15 cellular contexts compared by ENCODE assay signal in genomic region chr19:29609636-29610035, GRCh38. TPM values are rescaled to one million over a fixed set of nuclear protein-coding genes. Genes with fewer than 3 reads are reported as not detected.
DNase-seq lines count a peak whose midpoint lies in the region; ATAC-seq and TF ChIP-seq lines count a peak whose summit lies in the region.
"Had no signal": no experiment of that assay in that cellular context is flagged by ENCODE, and none has a peak within 500 bp of the region (broad histone marks: within the 10 kb centered on the region; RNA-seq: fewer than 3 reads in every experiment).

No MANE protein-coding gene starts in this region.

- 91 to 93% (median 92%) methylated on average over 11 of the region's 11 CpGs for WGBS in psoas muscle, 3 donors

- no peak for ATAC-seq in CD4-positive, alpha-beta T cell (ENCODE audit: poor library complexity)
- ATAC-seq in T-helper 17 cell (no peak), psoas muscle (no peak), GM21526 (IDR thresholded peaks at IDR 0.05; ENCODE audit: low FRiP score, unreplicated experiment) (no peak), left ventricle myocardium superior (no peak)

- no peaks in the 10 kb centered on the region for H3K27me3 ChIP-seq in CD4-positive, alpha-beta T cell (ENCODE audit: control insufficient read depth, insufficient read depth, low read length)
- H3K27me3 ChIP-seq in psoas muscle (ENCODE audit: insufficient read depth in 3 of 3, low read length in 2 of 3): no peaks in the 10 kb centered on the region

- peaks cover 73% of the 10 kb centered on the region for H3K36me3 Mint-ChIP-seq in CD4-positive, alpha-beta T cell (ENCODE audit: low read depth)
- peaks cover 15% of the 10 kb centered on the region for H3K36me3 Mint-ChIP-seq in T-helper 17 cell (ENCODE audit: low read depth)

- H3K4me3 Mint-ChIP-seq in CD4-positive, alpha-beta T cell: peak overlapping the region; percentile 25
- H3K4me3 Mint-ChIP-seq in T-helper 17 cell: no peak overlapping the region

- TF ChIP-seq CTCF in CD4-positive, alpha-beta T cell (IDR thresholded peaks at IDR 0.05): no peak
- TF ChIP-seq CTCF in psoas muscle (IDR thresholded peaks at IDR 0.05): no peak

- H3K9me3 ChIP-seq in CD4-positive, alpha-beta T cell (ENCODE audit: control insufficient read depth, low read length): no peaks in the 10 kb centered on the region
- H3K9me3 ChIP-seq in T-helper 17 cell (ENCODE audit: control insufficient read depth, low read length, poor library complexity, severe bottlenecking) (no peaks in the 10 kb centered on the region), psoas muscle (no peaks in the 10 kb centered on the region)

- H3K36me3 ChIP-seq in psoas muscle (ENCODE audit: insufficient read depth in 1 of 2, low read depth in 1 of 2): peaks cover 0 to 58% of the 10 kb centered on the region in 2 donors

- POLR2A ChIA-PET in CD4-positive, alpha-beta T cell (lab: Charles Lee): interaction anchor here (0.8 to 8.4 kb wide), 5 partner anchors 57 to 332 kb away, joined by 3 to 276 read pairs (median 21); partner anchors contain the start of genes C19orf12, PLEKHF1 and URI1

- CTCF ChIA-PET in CD4-positive, alpha-beta T cell (lab: Charles Lee): interaction anchor here (0.9 to 3.6 kb wide), 8 partner anchors 14 to 116 kb away, joined by 3 to 59 read pairs (median 9); partner anchors contain the start of genes C19orf12 and PLEKHF1

- DNase-seq in CD4-positive, alpha-beta T cell: no peak
- DNase-seq in T-helper 17 cell: no peak
- DNase-seq in mesenteric fat pad (ENCODE audit: low spot score): peak; percentile 41
- no peak for DNase-seq in psoas muscle
- no peak for DNase-seq in left ventricle myocardium superior
- DNase-seq in activated CD4-positive, alpha-beta T cell treated with anti-CD3 and anti-CD28 coated beads for 4 hours: no peak
- no peak for DNase-seq in NCI-H1048 (lab: John Stamatoyannopoulos, UW)
- DNase-seq: ACHN, DMS 273 treated with DMSO at 0.1 percent for 48 hours, Kasumi-1, NCI-H1417 treated with DMSO at 0.1 percent for 48 hours, NCI-H2081, NCI-H524, SHP77 had no signal

- intact Hi-C loops in CD4-positive, alpha-beta T cell (cut with DNase I, micrococcal nuclease): loop anchor here (1.0 to 10.0 kb wide), 6 partner anchors 82 to 397 kb away; partner anchors contain the start of gene UQCRFS1 (in 1 of the 2)
- intact Hi-C loops in psoas muscle (cut with DNase I): loop anchor here (1.0 to 10.0 kb wide), 5 partner anchors 53 to 265 kb away; no protein-coding TSS in a partner anchor
- intact Hi-C loops in left ventricle myocardium superior (cut with micrococcal nuclease): loop anchor here (5.0 kb wide), 1 partner anchor 108 kb away; the partner anchor contains the start of gene C19orf12

- no peak overlapping the region for H3K4me3 ChIP-seq in psoas muscle

- no peaks in the 10 kb centered on the region for H3K27me3 Mint-ChIP-seq in CD4-positive, alpha-beta T cell
- no peaks in the 10 kb centered on the region for H3K27me3 Mint-ChIP-seq in T-helper 17 cell

- peaks cover 22% of the 10 kb centered on the region for H3K4me1 ChIP-seq in psoas muscle

- H3K4me1 Mint-ChIP-seq in CD4-positive, alpha-beta T cell (ENCODE audit: low read depth): peaks cover 39% of the 10 kb centered on the region
- H3K4me1 Mint-ChIP-seq in T-helper 17 cell: peaks cover 18% of the 10 kb centered on the region

- H3K27ac ChIP-seq in CD4-positive, alpha-beta T cell (ENCODE audit: low read depth, low read length): no peak overlapping the region
- peak overlapping the region; percentile 71 for H3K27ac ChIP-seq in psoas muscle

- H3K27ac Mint-ChIP-seq in CD4-positive, alpha-beta T cell: peak overlapping the region; percentile 33
- H3K27ac Mint-ChIP-seq in T-helper 17 cell: peak overlapping the region; percentile 69

- no peaks in the 10 kb centered on the region for H3K9me3 Mint-ChIP-seq in CD4-positive, alpha-beta T cell

RNA-seq across cellular contexts. Expression of gene POP4, which starts 3.6 kb away (rescaled TPM):
- 10 to 100 TPM; 40.5 to 42.0 TPM for total RNA-seq in CD4-positive, alpha-beta T cell
- total RNA-seq in T-helper 17 cell (10 to 100 TPM; 48.8 to 56.6 TPM), mesenteric fat pad (57.4 TPM), psoas muscle (10 to 100 TPM; 45.3 to 70.3 (median 47.9) TPM), left ventricle myocardium superior (46.9 TPM)
- 100 to 1,000 TPM in 1 of 3 donors, 10 to 100 TPM in 2; 63.9 to 144 (median 97.3) TPM for polyA plus RNA-seq in psoas muscle

RNA-seq across cellular contexts. Expression of gene PLEKHF1, which starts 55.6 kb away (rescaled TPM):
- total RNA-seq in CD4-positive, alpha-beta T cell: 10 to 100 TPM; 37.5 to 41.0 TPM
- total RNA-seq in T-helper 17 cell: 10 to 100 TPM; 13.5 to 20.7 TPM
- total RNA-seq in mesenteric fat pad: 9.1 TPM
- 100 to 1,000 TPM in 1 of 4 donors, 10 to 100 TPM in 2, 1 to 10 TPM in 1; 5.1 to 119 (median 44.0) TPM for total RNA-seq in psoas muscle
- 10 to 100 TPM; 60.2 to 77.0 (median 73.8) TPM for polyA plus RNA-seq in psoas muscle
- total RNA-seq in left ventricle myocardium superior: 44.7 TPM
